In the genomic region with DNA sequence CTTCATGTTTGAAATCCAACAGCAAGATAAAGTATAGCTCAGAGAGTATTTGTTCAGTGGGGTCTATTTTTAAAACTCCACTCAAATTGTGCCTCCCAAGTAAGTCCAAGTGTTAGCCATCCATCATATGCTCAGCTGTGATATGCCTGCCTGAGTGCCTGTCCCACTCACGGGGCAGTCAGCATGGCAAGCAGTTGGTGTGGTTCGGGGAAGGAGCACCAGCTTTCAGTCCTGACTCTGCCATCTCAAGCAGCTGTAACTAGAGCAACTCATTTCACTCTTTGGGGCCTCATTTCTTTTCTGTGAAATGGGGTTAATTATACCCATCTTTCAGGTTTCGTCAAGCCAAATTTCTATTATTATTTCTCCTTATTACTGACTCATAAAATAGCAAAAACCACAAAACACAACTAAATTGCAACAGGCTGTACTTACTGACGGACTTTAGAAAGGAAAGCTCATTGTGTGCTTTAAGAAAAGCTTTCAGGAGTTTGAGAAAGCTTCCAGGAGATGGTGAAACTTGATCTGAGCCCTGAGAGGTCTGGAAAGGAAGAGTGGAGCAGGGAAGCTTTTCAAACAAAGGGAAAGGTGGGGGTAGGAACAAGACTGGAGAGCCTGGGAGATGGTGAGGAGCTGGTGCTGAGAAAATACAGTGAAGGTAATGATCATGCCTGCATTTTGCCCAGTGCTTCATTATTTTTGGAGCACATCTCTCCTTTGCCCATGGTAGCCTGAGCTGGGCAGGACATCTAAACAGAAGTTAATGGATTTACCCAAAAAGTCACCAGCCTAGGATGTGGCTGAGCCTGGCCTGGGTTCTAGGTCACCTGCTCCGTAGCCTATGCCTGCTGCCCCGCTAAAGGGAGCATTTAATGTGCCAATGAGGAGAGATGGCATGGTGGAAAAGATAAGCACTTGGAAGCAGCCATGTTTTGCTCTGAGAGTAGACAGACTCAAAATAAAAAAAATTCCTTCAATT, we compare ENCODE assay signal across 9 cellular contexts. TPM values are rescaled to one million over a fixed set of nuclear protein-coding genes. Genes with fewer than 3 reads are reported as not detected.
DNase-seq lines count a peak whose midpoint lies in the region; ATAC-seq and TF ChIP-seq lines count a peak whose summit lies in the region.
"Had no signal": no experiment of that assay in that cellular context is flagged by ENCODE, and none has a peak within 500 bp of the region (broad histone marks: within the 10 kb centered on the region; RNA-seq: fewer than 3 reads in every experiment).

No MANE protein-coding gene starts in this region.

- WGBS in SK-N-SH (ENCODE audit: low lambda C conversion rate) = 86% methylated on average over 5 of the region's 6 CpGs

- H3K9me3 ChIP-seq in skeletal muscle satellite cell (replicated peaks; ENCODE audit: low read length) (no peaks in the 10 kb centered on the region), SK-N-SH (no peaks in the 10 kb centered on the region)

- POLR2A ChIA-PET in RWPE1 (lab: Yijun Ruan, JAX; ENCODE audit: low non-redundant PET) (no interaction called here), SK-N-SH (lab: Yijun Ruan, JAX) (no interaction called here)

- H4K20me1 ChIP-seq in SK-N-SH (ENCODE audit: insufficient read depth) = no peaks in the 10 kb centered on the region

- peak; percentile 40 for DNase-seq in GM06990 (ENCODE audit: extremely low read depth, insufficient read length)
- DNase-seq in RWPE1 (ENCODE audit: low spot score) = no peak
- DNase-seq in fibroblast of the conjunctiva (ENCODE audit: low read depth) = peak; percentile 78
- DNase-seq in SK-N-SH = no peak
- no peak for DNase-seq in glomerular visceral epithelial cell (ENCODE audit: extremely low spot score)
- DNase-seq in GM10266 (ENCODE audit: extremely low spot score) = no peak
- DNase-seq: stimulated activated CD4-positive, alpha-beta T cell treated with anti-CD3 and anti-CD28 coated beads, Interleukin-4, amount 100 ng/mL, for 4 hours had no signal

- H3K27me3 ChIP-seq in GM06990 (replicated peaks; ENCODE audit: control insufficient read depth, insufficient read depth, low read length) = no peaks in the 10 kb centered on the region
- no peaks in the 10 kb centered on the region for H3K27me3 ChIP-seq in skeletal muscle satellite cell (ENCODE audit: control insufficient read depth, insufficient read depth, low read length)
- no peaks in the 10 kb centered on the region for H3K27me3 ChIP-seq in SK-N-SH (ENCODE audit: insufficient read depth)

- H2AFZ ChIP-seq in SK-N-SH (ENCODE audit: low read depth) = no peak overlapping the region

- no peaks in the 10 kb centered on the region for H3K79me2 ChIP-seq in SK-N-SH (ENCODE audit: insufficient read depth)

- TF ChIP-seq CTCF in GM06990 (IDR thresholded peaks at IDR 0.05; ENCODE audit: insufficient read depth, low read length, poor library complexity, severe bottlenecking) (no peak), RWPE1 (conservative IDR thresholded peaks at IDR 0.05; ENCODE audit: low read depth) (no peak), SK-N-SH (IDR thresholded peaks at IDR 0.05) (no peak), GM10266 (IDR thresholded peaks at IDR 0.05; ENCODE audit: control insufficient read depth, insufficient read depth, low read depth, missing control alignments) (no peak)

- H3K4me1 ChIP-seq in skeletal muscle satellite cell (ENCODE audit: control insufficient read depth, insufficient read depth, low read length) (peaks cover 48% of the 10 kb centered on the region), SK-N-SH (ENCODE audit: control insufficient read depth in 1 of 2, insufficient read depth in 2 of 2, low read depth in 1 of 2, low read length in 1 of 2) (peaks cover 0 to 7% of the 10 kb centered on the region in 2 experiments; a peak in 1 of 4 replicates)

- no peak for TF ChIP-seq EP300 in SK-N-SH (IDR thresholded peaks at IDR 0.05; ENCODE audit: borderline replicate concordance in 1 of 2, low read depth in 1 of 2, low read length in 1 of 2)

- TF ChIP-seq RAD21 in SK-N-SH (IDR thresholded peaks at IDR 0.05; ENCODE audit: low read length) = no peak

- H3K36me3 ChIP-seq in GM06990 (ENCODE audit: control insufficient read depth, insufficient read depth, low read length) (peaks cover 2% of the 10 kb centered on the region; the same call in 1 of the 2 replicates), skeletal muscle satellite cell (ENCODE audit: insufficient read depth, low read length) (peaks cover 18% of the 10 kb centered on the region), SK-N-SH (replicated peaks in 1 of 2; ENCODE audit: control insufficient read depth in 1 of 2, insufficient read depth in 2 of 2, low read length in 1 of 2) (peaks cover 5 to 18% of the 10 kb centered on the region in 2 experiments)

- no peaks in the 10 kb centered on the region for H3K9me2 ChIP-seq in SK-N-SH

- CTCF ChIA-PET in RWPE1 (lab: Yijun Ruan, JAX) (interaction anchor here (0.5 to 1.2 kb wide), 3 partner anchors 203 to 511 kb away, joined by 3 to 4 read pairs (median 3); no protein-coding TSS in a partner anchor), SK-N-SH (lab: Yijun Ruan, JAX) (interaction anchor here (0.7 to 1.8 kb wide), 4 partner anchors 123 to 343 kb away, joined by 3 to 6 read pairs (median 4); no protein-coding TSS in a partner anchor)

- H3K9ac ChIP-seq in skeletal muscle satellite cell (ENCODE audit: low read depth, low read length) = peak overlapping the region; percentile 49
- H3K9ac ChIP-seq in SK-N-SH = no peak overlapping the region

- H3K27ac ChIP-seq in RWPE1 = peak overlapping the region; percentile 80
- H3K27ac ChIP-seq in SK-N-SH (ENCODE audit: low read depth in 2 of 2, low read length in 1 of 2) = peak overlapping the region in 1 of 2 experiments; percentile 20; a peak in 1 of 4 replicates

- ATAC-seq in GM19467 (IDR thresholded peaks at IDR 0.05; ENCODE audit: unreplicated experiment) = no peak

- H3K4me3 ChIP-seq in GM06990 (replicated peaks; ENCODE audit: low read depth, low read length) (no peak overlapping the region), skeletal muscle satellite cell (ENCODE audit: low read length) (no peak overlapping the region), SK-N-SH (ENCODE audit: low read depth in 2 of 2, low read length in 1 of 2) (no peak overlapping the region)

- H3F3A ChIP-seq in SK-N-SH (replicated peaks; ENCODE audit: insufficient read depth) = no peaks in the 10 kb centered on the region

- H3K4me2 ChIP-seq in skeletal muscle satellite cell (ENCODE audit: low read length) (peak overlapping the region; percentile 41), SK-N-SH (no peak overlapping the region)

TF ChIP-seq in SK-N-SH, 30 proteins besides CTCF, POLR2A, EP300 and RAD21:
- TF ChIP-seq YY1 (IDR thresholded peaks at IDR 0.05; ENCODE audit: low read depth) = no peak
TF ChIP-seq in SK-N-SH: peak in this region for 0.

RNA-seq across cellular contexts. Expression of a gene that starts 42.1 kb away (rescaled TPM):
- total RNA-seq in skeletal muscle satellite cell (2012; rRNA removed) = not detected in 2 replicates
- not detected in 2 replicates for polyA plus RNA-seq in SK-N-SH (2012; rRNA removed)
- polyA plus RNA-seq in SK-N-SH (2012; cell fraction: cytosol; rRNA removed) = not detected in 2 replicates
- polyA plus RNA-seq in SK-N-SH (2012; cell fraction: nucleus; rRNA removed) = not detected in 2 replicates

RNA-seq across cellular contexts. Expression of a gene that starts 46.3 kb away (rescaled TPM):
- total RNA-seq in skeletal muscle satellite cell (2012; rRNA removed) = 14.4 and 26.9 TPM in 2 replicates
- polyA plus RNA-seq in SK-N-SH (2012; rRNA removed) = 20.1 and 20.8 TPM in 2 replicates
- polyA plus RNA-seq in SK-N-SH (2012; cell fraction: cytosol; rRNA removed) = 9.0 and 11.9 TPM in 2 replicates
- 60.6 and 73.3 TPM in 2 replicates for polyA plus RNA-seq in SK-N-SH (2012; cell fraction: nucleus; rRNA removed)

RNA-seq across cellular contexts. Expression of a gene that starts 46.6 kb away (rescaled TPM):
- total RNA-seq in skeletal muscle satellite cell (2012; rRNA removed) = 21.6 and 26.9 TPM in 2 replicates
- polyA plus RNA-seq in SK-N-SH (2012; rRNA removed) = 11.1 and 11.7 TPM in 2 replicates
- polyA plus RNA-seq in SK-N-SH (2012; cell fraction: cytosol; rRNA removed) = 10.3 and 12.7 TPM in 2 replicates
- 32.7 and 35.4 TPM in 2 replicates for polyA plus RNA-seq in SK-N-SH (2012; cell fraction: nucleus; rRNA removed)

RNA-seq across cellular contexts. Expression of a gene that starts 56.6 kb away (rescaled TPM):
- not detected in 2 replicates for total RNA-seq in skeletal muscle satellite cell (2012; rRNA removed)
- polyA plus RNA-seq in SK-N-SH (2012; rRNA removed) = not detected in 2 replicates
- polyA plus RNA-seq in SK-N-SH (2012; cell fraction: cytosol; rRNA removed) = not detected in 2 replicates
- not detected in 2 replicates for polyA plus RNA-seq in SK-N-SH (2012; cell fraction: nucleus; rRNA removed)

RNA-seq across cellular contexts. Expression of a gene that starts 57.9 kb away (rescaled TPM):
- total RNA-seq in skeletal muscle satellite cell (2012; rRNA removed) = not detected in 2 replicates
- polyA plus RNA-seq in SK-N-SH (2012; rRNA removed) = 0.26 and 0.38 TPM in 2 replicates
- 0.04 and 0.09 TPM in 2 replicates for polyA plus RNA-seq in SK-N-SH (2012; cell fraction: cytosol; rRNA removed)
- 1.7 and 1.8 TPM in 2 replicates for polyA plus RNA-seq in SK-N-SH (2012; cell fraction: nucleus; rRNA removed)

Comparison
In these comparisons a context has a peak if more than half of its experiments do, and no peak if none do; other contexts are left out.
1. DNase-seq: peak in GM06990 (single experiment) and fibroblast of the conjunctiva (single experiment); none in RWPE1 (single experiment), SK-N-SH (single experiment), glomerular visceral epithelial cell (single experiment) and GM10266 (single experiment).